ENCODE assay signal across 23 cellular contexts in genomic region chr5:125056641-125057345, GRCh38.
DNase-seq lines count a peak whose midpoint lies in the region; ATAC-seq, FAIRE-seq and TF ChIP-seq lines count a peak whose summit lies in the region.
"Had no signal": no experiment of that assay in that cellular context is flagged by ENCODE, and none has a peak within 500 bp of the region (broad histone marks: within the 10 kb centered on the region; RNA-seq: fewer than 3 reads in every experiment).

No MANE protein-coding gene starts in this region.

- H3K79me2 ChIP-seq in mammary epithelial cell (ENCODE audit: insufficient read depth, low read length): no peaks in the 10 kb centered on the region

- CTCF ChIA-PET in mammary epithelial cell (lab: Charles Lee; ENCODE audit: low non-redundant PET): no interaction called here

- H3K9me3 ChIP-seq in BLaER1: peaks cover 11% of the 10 kb centered on the region; the same call in 1 of the 2 replicates
- H3K9me3 ChIP-seq in mammary epithelial cell (replicated peaks; ENCODE audit: insufficient read depth, low read length): no peaks in the 10 kb centered on the region
- H3K9me3 ChIP-seq: HAP-1 had no signal

- no peak overlapping the region for H3K4me3 Mint-ChIP-seq in nephron progenitor cell
- H3K4me3 Mint-ChIP-seq: activated CD4-positive, alpha-beta T cell treated with anti-CD3 and anti-CD28 coated beads for 36 hours; stimulated activated naive CD8-positive, alpha-beta T cell treated with anti-CD3 and anti-CD28 coated beads, Interleukin-15, amount 100 ng/mL, for 72 hours; T-helper 2 cell treated with Interferon-gamma antibody and Interleukin-4, amounts not matched to agents 5 μg/mL and 100 μg/mL, for 36 hours had no signal

- peaks cover 17% of the 10 kb centered on the region for H3K36me3 Mint-ChIP-seq in nephron progenitor cell (ENCODE audit: low read depth)

- no peak overlapping the region for H3K4me3 ChIP-seq in BLaER1
- H3K4me3 ChIP-seq in mammary epithelial cell (replicated peaks in 1 of 3; ENCODE audit: insufficient read depth in 1 of 3, low read depth in 2 of 3, low read length in 3 of 3): no peak overlapping the region
- H3K4me3 ChIP-seq: HAP-1 had no signal

- H3K4me1 Mint-ChIP-seq in nephron progenitor cell: peaks cover 80% of the 10 kb centered on the region
- H3K4me1 Mint-ChIP-seq: activated CD4-positive, alpha-beta T cell treated with anti-CD3 and anti-CD28 coated beads for 36 hours; stimulated activated naive CD8-positive, alpha-beta T cell treated with anti-CD3 and anti-CD28 coated beads, Interleukin-15, amount 100 ng/mL, for 72 hours had no signal

- in situ Hi-C loops in mammary epithelial cell (cut with MboI; ENCODE audit: low sequenced_read_pairs in 2 of 2): no loop called here

- no peak for TF ChIP-seq POLR2A in GM12892 (IDR thresholded peaks at IDR 0.05; ENCODE audit: low read depth, low read length)

- H2AFZ ChIP-seq in mammary epithelial cell (ENCODE audit: low read depth, low read length): peak overlapping the region; percentile 32

- intact Hi-C loops in mammary epithelial cell (cut with micrococcal nuclease): loop anchor here (1.0 to 10.0 kb wide), 2 partner anchors 10 to 358 kb away; no protein-coding TSS in a partner anchor

- H3K27ac Mint-ChIP-seq in nephron progenitor cell: peak overlapping the region; percentile 87
- H3K27ac Mint-ChIP-seq: activated CD4-positive, alpha-beta T cell treated with anti-CD3 and anti-CD28 coated beads for 36 hours; IgD-negative memory B cell; stimulated activated naive CD8-positive, alpha-beta T cell treated with anti-CD3 and anti-CD28 coated beads, Interleukin-15, amount 100 ng/mL, for 72 hours; T-helper 2 cell treated with Interferon-gamma antibody and Interleukin-4, amounts not matched to agents 5 μg/mL and 100 μg/mL, for 36 hours had no signal

- FAIRE-seq in GM12892 (lab: Jason Lieb, UNC): no peak
- FAIRE-seq: G401.6, urothelium cell line had no signal

- ATAC-seq in HG03442 (IDR thresholded peaks at IDR 0.05; ENCODE audit: unreplicated experiment): no peak
- ATAC-seq in HG03159 (IDR thresholded peaks at IDR 0.05; ENCODE audit: unreplicated experiment): no peak
- ATAC-seq: activated CD4-positive, alpha-beta T cell treated with anti-CD3 and anti-CD28 coated beads for 36 hours; left ventricle myocardium superior; stimulated activated naive CD8-positive, alpha-beta T cell treated with anti-CD3 and anti-CD28 coated beads, Interleukin-15, amount 100 ng/mL, for 72 hours had no signal

- DNase-seq in NCI-H1436 treated with DMSO at 0.1 percent for 48 hours (lab: John Stamatoyannopoulos, UW): peak; percentile 40
- DNase-seq in mammary epithelial cell: peak; percentile 66
- DNase-seq in nephron progenitor cell: no peak
- no peak for DNase-seq in GM12892 (ENCODE audit: insufficient read length)
- no peak for DNase-seq in OCI-M1 (lab: John Stamatoyannopoulos, UW)
- DNase-seq: activated CD4-positive, alpha-beta T cell treated with anti-CD3 and anti-CD28 coated beads for 36 hours; activated naive CD4-positive, alpha-beta T cell; aorta; Calu3; foreskin melanocyte; left ventricle myocardium superior; NCI-H2171; NK-92 treated with Interleukin-12 subunit alpha and Interleukin-12 subunit beta, amount 100 ng/mL, for 24 hours; SHP77; stimulated activated naive CD8-positive, alpha-beta T cell treated with anti-CD3 and anti-CD28 coated beads, Interleukin-15, amount 100 ng/mL, for 72 hours had no signal

- no TSS peak for BruUV-seq in mammary epithelial cell (replicated peaks; lab: Mats Ljungman, UMichigan)

- H3K9me3 Mint-ChIP-seq in nephron progenitor cell: peaks cover 7% of the 10 kb centered on the region
- H3K9me3 Mint-ChIP-seq: stimulated activated naive CD8-positive, alpha-beta T cell treated with anti-CD3 and anti-CD28 coated beads, Interleukin-15, amount 100 ng/mL, for 72 hours had no signal

- dilution Hi-C loops in mammary epithelial cell (cut with HindIII; ENCODE audit: low sequenced_read_pairs): no loop called here

- peak overlapping the region; percentile 56 for H3K4me2 ChIP-seq in BLaER1
- H3K4me2 ChIP-seq in mammary epithelial cell (ENCODE audit: insufficient read depth, low read depth, low read length): peak overlapping the region; percentile 68

- H3K4me1 ChIP-seq in BLaER1: peaks cover 11% of the 10 kb centered on the region
- H3K4me1 ChIP-seq in mammary epithelial cell (ENCODE audit: insufficient read depth, low read length): peaks cover 31% of the 10 kb centered on the region

- TF ChIP-seq CTCF in mammary epithelial cell (conservative IDR thresholded peaks at IDR 0.05 in 1 of 2, IDR thresholded peaks at IDR 0.05 in 1 of 2; ENCODE audit: extremely low read depth in 1 of 2, insufficient read depth in 1 of 2, low read depth in 1 of 2, low read length in 2 of 2): no peak
- TF ChIP-seq CTCF in nephron progenitor cell (IDR thresholded peaks at IDR 0.05): no peak

- 5% methylated on average over 4 of the region's 4 CpGs for WGBS in mammary epithelial cell (ENCODE audit: low coverage, missing lambda C conversion rate)

- H3K27ac ChIP-seq in BLaER1 (no peak overlapping the region), mammary epithelial cell (ENCODE audit: insufficient read depth, low read depth, low read length) (no peak overlapping the region)

- no peaks in the 10 kb centered on the region for H4K20me1 ChIP-seq in BLaER1
- no peaks in the 10 kb centered on the region for H4K20me1 ChIP-seq in mammary epithelial cell (ENCODE audit: insufficient read depth, low read length)

- H3K9ac ChIP-seq in BLaER1: no peak overlapping the region
- no peak overlapping the region for H3K9ac ChIP-seq in mammary epithelial cell (ENCODE audit: insufficient read depth, low read length)

- no peaks in the 10 kb centered on the region for H3K36me3 ChIP-seq in BLaER1
- no peaks in the 10 kb centered on the region for H3K36me3 ChIP-seq in mammary epithelial cell (ENCODE audit: insufficient read depth, low read length)
- H3K36me3 ChIP-seq: HAP-1 had no signal

- H3K27me3 Mint-ChIP-seq in nephron progenitor cell (ENCODE audit: low read depth, poor library complexity): no peaks in the 10 kb centered on the region
- H3K27me3 Mint-ChIP-seq: activated CD4-positive, alpha-beta T cell treated with anti-CD3 and anti-CD28 coated beads for 36 hours; IgD-negative memory B cell; stimulated activated naive CD8-positive, alpha-beta T cell treated with anti-CD3 and anti-CD28 coated beads, Interleukin-15, amount 100 ng/mL, for 72 hours had no signal

- H3K27me3 ChIP-seq in BLaER1 (no peaks in the 10 kb centered on the region), mammary epithelial cell (ENCODE audit: insufficient read depth, low read length) (no peaks in the 10 kb centered on the region)

Comparison
In these comparisons a context has a peak if more than half of its experiments do, and no peak if none do; other contexts are left out.
1. DNase-seq: peak in NCI-H1436 treated with DMSO at 0.1 percent for 48 hours (single experiment) and mammary epithelial cell (single experiment); none in nephron progenitor cell (single experiment), GM12892 (single experiment) and OCI-M1 (single experiment).